Comparison of ENCODE assay signal across 12 cellular contexts in genomic region chr16:4409081-4409932, GRCh38. TPM values are rescaled to one million over a fixed set of nuclear protein-coding genes. Genes with fewer than 3 reads are reported as not detected.
DNase-seq lines count a peak whose midpoint lies in the region; ATAC-seq and TF ChIP-seq lines count a peak whose summit lies in the region.
"Had no signal": no experiment of that assay in that cellular context is flagged by ENCODE, and none has a peak within 500 bp of the region (broad histone marks: within the 10 kb centered on the region; RNA-seq: fewer than 3 reads in every experiment).

No MANE protein-coding gene starts in this region.

- no peak overlapping the region for H3K9ac ChIP-seq in SK-N-SH

- no peaks in the 10 kb centered on the region for H3K9me3 ChIP-seq in SK-N-SH
- H3K9me3 ChIP-seq in spleen = no peaks in the 10 kb centered on the region
- H3K9me3 ChIP-seq: neutrophil, tibial nerve had no signal

- TF ChIP-seq EP300 in SK-N-SH (IDR thresholded peaks at IDR 0.05; ENCODE audit: borderline replicate concordance in 1 of 2, low read depth in 1 of 2, low read length in 1 of 2) = no peak

- ATAC-seq in SK-N-SH treated with all-trans-retinoic acid at 6 μM for 48 hours = no peak
- ATAC-seq in GM21786 (IDR thresholded peaks at IDR 0.05; ENCODE audit: unreplicated experiment) = no peak
- no peak for ATAC-seq in GM18498 (IDR thresholded peaks at IDR 0.05; ENCODE audit: unreplicated experiment)

- TF ChIP-seq CTCF in SK-N-SH (IDR thresholded peaks at IDR 0.05) = no peak
- no peak for TF ChIP-seq CTCF in spleen (IDR thresholded peaks at IDR 0.05 in 8 of 11, conservative IDR thresholded peaks at IDR 0.05 in 3 of 11)

- TF ChIP-seq POLR2A in spleen (IDR thresholded peaks at IDR 0.05) = no peak

- H3K4me2 ChIP-seq in SK-N-SH = no peak overlapping the region

- H3K27me3 ChIP-seq in SK-N-SH (ENCODE audit: insufficient read depth) (no peaks in the 10 kb centered on the region), spleen (replicated peaks in 1 of 7) (no peaks in the 10 kb centered on the region)
- H3K27me3 ChIP-seq: neutrophil, tibial nerve had no signal

- H3K79me2 ChIP-seq in SK-N-SH (ENCODE audit: insufficient read depth) = peaks cover 21% of the 10 kb centered on the region; the same call in 1 of the 2 replicates

- WGBS in SK-N-SH (ENCODE audit: low lambda C conversion rate) = 94% methylated on average over 14 of the region's 19 CpGs
- WGBS in spleen, 5 donors = 86 to 97% (median 94%) methylated on average over 10 to 19 of the region's 19 CpGs

- POLR2A ChIA-PET in SK-N-SH (lab: Yijun Ruan, JAX) = no interaction called here

- no peak overlapping the region for H2AFZ ChIP-seq in SK-N-SH (ENCODE audit: low read depth)

- no peak overlapping the region for H3K4me3 ChIP-seq in SK-N-SH (ENCODE audit: low read depth in 2 of 2, low read length in 1 of 2)
- no peak overlapping the region for H3K4me3 ChIP-seq in spleen
- H3K4me3 ChIP-seq: tibial nerve had no signal

- DNase-seq in SK-N-SH (peak; percentile 30), NCI-H2196 treated with DMSO at 0.1 percent for 48 hours (lab: John Stamatoyannopoulos, UW; ENCODE audit: unreplicated experiment) (peak; percentile 85), spleen (peak; percentile 71), GM19238 (ENCODE audit: insufficient read length, low spot score) (no peak)
- DNase-seq: activated B cell treated with CpG ODN at 0.5 μM for 24 hours; activated naive CD8-positive, alpha-beta T cell treated with anti-CD3 and anti-CD28 coated beads, Interleukin-2, amount 10 ng/mL, durations not matched to agents 7 days and 5 days had no signal

- CTCF ChIA-PET in SK-N-SH (lab: Yijun Ruan, JAX) = interaction anchor here (1.0 to 13.6 kb wide), 7 partner anchors 7 to 155 kb away, joined by 3 to 189 read pairs (median 6); no protein-coding TSS in a partner anchor

- no peak overlapping the region for H3K27ac ChIP-seq in SK-N-SH (ENCODE audit: low read depth in 2 of 2, low read length in 1 of 2)
- peak overlapping the region; percentile 84 for H3K27ac ChIP-seq in cingulate gyrus (ENCODE audit: low read depth, low read length)
- H3K27ac ChIP-seq in spleen = no peak overlapping the region
- H3K27ac ChIP-seq: neutrophil had no signal

- TF ChIP-seq RAD21 in SK-N-SH (IDR thresholded peaks at IDR 0.05; ENCODE audit: low read length) = no peak

- no peaks in the 10 kb centered on the region for H3K9me2 ChIP-seq in SK-N-SH

- H4K20me1 ChIP-seq in SK-N-SH (ENCODE audit: insufficient read depth) = no peaks in the 10 kb centered on the region; the same call in 1 of the 2 replicates

- intact Hi-C loops in spleen (cut with DNase I; ENCODE audit: low total_unique reads) = no loop called here

- H3K36me3 ChIP-seq in SK-N-SH (replicated peaks in 1 of 2; ENCODE audit: control insufficient read depth in 1 of 2, insufficient read depth in 2 of 2, low read length in 1 of 2) = peaks cover 0 to 16% of the 10 kb centered on the region in 2 experiments
- H3K36me3 ChIP-seq in spleen = peaks cover 0 to 95% (median 86%) of the 10 kb centered on the region in 6 donors

- H3K4me1 ChIP-seq in SK-N-SH (ENCODE audit: control insufficient read depth in 1 of 2, insufficient read depth in 2 of 2, low read depth in 1 of 2, low read length in 1 of 2) (peaks cover 0 to 17% of the 10 kb centered on the region in 2 experiments; a peak in 1 of 4 replicates), spleen (peaks cover 2 to 64% (median 30%) of the 10 kb centered on the region in 6 donors)

- no peaks in the 10 kb centered on the region for H3F3A ChIP-seq in SK-N-SH (replicated peaks; ENCODE audit: insufficient read depth)

TF ChIP-seq in SK-N-SH, 30 proteins besides CTCF, POLR2A, EP300 and RAD21:
- TF ChIP-seq USF2 (IDR thresholded peaks at IDR 0.05; ENCODE audit: borderline replicate concordance, low read depth, low read length) = no peak
- TF ChIP-seq TEAD4 (IDR thresholded peaks at IDR 0.05; ENCODE audit: borderline replicate concordance, insufficient read depth) = no peak
- no peak for TF ChIP-seq GABPA (IDR thresholded peaks at IDR 0.05; ENCODE audit: low read depth)
- TF ChIP-seq NRF1 (IDR thresholded peaks at IDR 0.05; ENCODE audit: low read depth, low read length) = no peak
- no peak for TF ChIP-seq GATA2 (CRISPR knock-in tag; IDR thresholded peaks at IDR 0.05)
- TF ChIP-seq SIN3A (IDR thresholded peaks at IDR 0.05; ENCODE audit: borderline replicate concordance, low read depth, low read length) = no peak
- no peak for TF ChIP-seq PBX3 (IDR thresholded peaks at IDR 0.05)
TF ChIP-seq in SK-N-SH: peak in this region for 0.

TF ChIP-seq in SK-N-SH treated with all-trans-retinoic acid at 6 μM for 48 hours, 23 proteins besides CTCF, POLR2A, EP300 and RAD21:
- TF ChIP-seq CREB5 (CRISPR knock-in tag; IDR thresholded peaks at IDR 0.05; ENCODE audit: low read depth) (no peak), TCF4 (CRISPR knock-in tag; IDR thresholded peaks at IDR 0.05; ENCODE audit: borderline replicate concordance) (no peak), ZNF8 (CRISPR knock-in tag; IDR thresholded peaks at IDR 0.05) (no peak), ESRRG (CRISPR knock-in tag; IDR thresholded peaks at IDR 0.05) (no peak), TOX (CRISPR knock-in tag; IDR thresholded peaks at IDR 0.05; ENCODE audit: borderline replicate concordance) (no peak), GLIS3 (CRISPR knock-in tag; IDR thresholded peaks at IDR 0.05) (no peak), ZNF70 (CRISPR knock-in tag; IDR thresholded peaks at IDR 0.05) (no peak), SNAI2 (CRISPR knock-in tag; IDR thresholded peaks at IDR 0.05) (no peak), ZFP30 (CRISPR knock-in tag; IDR thresholded peaks at IDR 0.05) (no peak), ISL1 (CRISPR knock-in tag; IDR thresholded peaks at IDR 0.05) (no peak), BACH2 (CRISPR knock-in tag; IDR thresholded peaks at IDR 0.05; ENCODE audit: borderline replicate concordance) (no peak), OSR1 (CRISPR knock-in tag; IDR thresholded peaks at IDR 0.05) (no peak), ARNTL (CRISPR knock-in tag; IDR thresholded peaks at IDR 0.05; ENCODE audit: borderline replicate concordance, low read depth) (no peak), ZFP3 (CRISPR knock-in tag; IDR thresholded peaks at IDR 0.05) (no peak), ZNF565 (CRISPR knock-in tag; conservative IDR thresholded peaks at IDR 0.05; ENCODE audit: low read depth) (no peak)

RNA-seq across cellular contexts. Expression of gene CORO7, which starts 7.1 kb away (rescaled TPM):
- polyA plus RNA-seq in SK-N-SH (2012; rRNA removed) (21.9 and 25.8 TPM in 2 replicates), spleen (10 to 100 TPM; 29.7 to 70.6 (median 50.5) TPM)
- 6.6 and 7.3 TPM in 2 replicates for polyA plus RNA-seq in SK-N-SH (2012; cell fraction: cytosol; rRNA removed)
- 166 and 305 TPM in 2 replicates for polyA plus RNA-seq in SK-N-SH (2012; cell fraction: nucleus; rRNA removed)
- total RNA-seq in spleen = 100 to 1,000 TPM in 6 of 7 donors, 10 to 100 TPM in 1; 89.9 to 177 (median 149) TPM

RNA-seq across cellular contexts. Expression of gene DNAJA3, which starts 16.4 kb away (rescaled TPM):
- polyA plus RNA-seq in SK-N-SH (2012; rRNA removed) (48.7 and 52.6 TPM in 2 replicates), spleen (10 to 100 TPM; 16.9 to 36.7 (median 20.7) TPM)
- 34.6 and 46.2 TPM in 2 replicates for polyA plus RNA-seq in SK-N-SH (2012; cell fraction: cytosol; rRNA removed)
- 88.0 and 107 TPM in 2 replicates for polyA plus RNA-seq in SK-N-SH (2012; cell fraction: nucleus; rRNA removed)
- total RNA-seq in spleen = 10 to 100 TPM; 30.0 to 47.6 (median 35.5) TPM

RNA-seq across cellular contexts. Expression of gene VASN, which starts 37.7 kb away (rescaled TPM):
- polyA plus RNA-seq in SK-N-SH (2012; rRNA removed) = 11.4 and 37.4 TPM in 2 replicates
- polyA plus RNA-seq in SK-N-SH (2012; cell fraction: cytosol; rRNA removed) = 14.5 and 28.9 TPM in 2 replicates
- polyA plus RNA-seq in SK-N-SH (2012; cell fraction: nucleus; rRNA removed) = 42.9 and 52.9 TPM in 2 replicates
- total RNA-seq in spleen = 10 to 100 TPM in 5 of 7 donors, 1 to 10 TPM in 2; 7.4 to 24.9 (median 15.6) TPM
- polyA plus RNA-seq in spleen = 1 to 10 TPM; 2.0 to 6.3 (median 5.2) TPM

RNA-seq across cellular contexts. Expression of gene PAM16, which starts 58.2 kb away (rescaled TPM):
- polyA plus RNA-seq in SK-N-SH (2012; rRNA removed) (96.3 and 96.4 TPM in 2 replicates), spleen (10 to 100 TPM; 65.5 to 88.8 (median 84.8) TPM)
- 52.4 and 75.8 TPM in 2 replicates for polyA plus RNA-seq in SK-N-SH (2012; cell fraction: cytosol; rRNA removed)
- polyA plus RNA-seq in SK-N-SH (2012; cell fraction: nucleus; rRNA removed) = 95.5 and 121 TPM in 2 replicates
- total RNA-seq in spleen = 10 to 100 TPM; 26.7 to 45.9 (median 30.1) TPM
